In genomic region chr16:30838876-30839471, GRCh38 we compare ENCODE assay signal across 25 cellular contexts. TPM values are rescaled to one million over a fixed set of nuclear protein-coding genes. Genes with fewer than 3 reads are reported as not detected.
DNase-seq lines count a peak whose midpoint lies in the region; ATAC-seq, FAIRE-seq and TF ChIP-seq lines count a peak whose summit lies in the region.
"Had no signal": no experiment of that assay in that cellular context is flagged by ENCODE, and none has a peak within 500 bp of the region (broad histone marks: within the 10 kb centered on the region; RNA-seq: fewer than 3 reads in every experiment).

No MANE protein-coding gene starts in this region.

- ATAC-seq in A549 = peak; percentile 87 to 88; a peak in 5 of 6 replicates
- peak; percentile 47 for ATAC-seq in mucosa of descending colon
- no peak for ATAC-seq in GM18867 (IDR thresholded peaks at IDR 0.05; ENCODE audit: unreplicated experiment)
- no peak for ATAC-seq in GM18505 (IDR thresholded peaks at IDR 0.05; ENCODE audit: unreplicated experiment)
- ATAC-seq: activated CD8-positive, alpha-beta T cell treated with anti-CD3 and anti-CD28 coated beads, Interleukin-2, amount 10 ng/mL, durations not matched to agents 7 days and 5 days; activated T-cell treated with anti-CD3 and anti-CD28 coated beads, Interleukin-2, amount 50 U/mL, for 4 hours; gastrocnemius medialis had no signal

- CTCF ChIA-PET in A549 (lab: Yijun Ruan, JAX) = interaction anchor here (0.7 to 1.5 kb wide), 9 partner anchors 9 to 303 kb away, joined by 3 to 7 read pairs (median 4); no protein-coding TSS in a partner anchor

- H3K27ac ChIP-seq in A549 (no peak overlapping the region), endodermal cell (ENCODE audit: low read depth, low read length) (no peak overlapping the region)
- H3K27ac ChIP-seq: ascending aorta, gastrocnemius medialis, SJCRH30 had no signal

- peaks cover 19% of the 10 kb centered on the region for H3K9me3 Mint-ChIP-seq in endodermal cell
- H3K9me3 Mint-ChIP-seq: activated B cell treated with CpG ODN at 0.5 μM for 24 hours; activated naive CD4-positive, alpha-beta T cell treated with anti-CD3 and anti-CD28 coated beads, Interleukin-2, amount 10 ng/mL, durations not matched to agents 7 days and 5 days; activated T-cell treated with anti-CD3 and anti-CD28 coated beads, Interleukin-2, amount 50 U/mL, for 4 hours; CD4-positive, alpha-beta memory T cell had no signal

- H3K27me3 Mint-ChIP-seq in endodermal cell (ENCODE audit: insufficient read depth) = peaks cover 3% of the 10 kb centered on the region
- H3K27me3 Mint-ChIP-seq: activated B cell treated with CpG ODN at 0.5 μM for 24 hours; CD4-positive, alpha-beta memory T cell had no signal

- no peak for TF ChIP-seq CTCF in A549 (IDR thresholded peaks at IDR 0.05)
- TF ChIP-seq CTCF in endodermal cell (conservative IDR thresholded peaks at IDR 0.05) = peak; percentile 63
- no peak for TF ChIP-seq CTCF in mucosa of descending colon (IDR thresholded peaks at IDR 0.05)
- TF ChIP-seq CTCF in lower leg skin (IDR thresholded peaks at IDR 0.05) = no peak

- DNase-seq in A549 (ENCODE audit: low read depth in 1 of 2, low spot score in 1 of 2) (no peak), NAMALWA (ENCODE audit: low spot score) (peak; percentile 28), endodermal cell (peak; percentile 50), mucosa of descending colon (no peak), lower leg skin (ENCODE audit: low spot score in 2 of 2) (no peak), NOMO-1 treated with DMSO at 0.1 percent for 48 hours (lab: John Stamatoyannopoulos, UW; ENCODE audit: unreplicated experiment) (no peak)
- DNase-seq: activated B cell treated with CpG ODN at 0.5 μM for 24 hours; activated CD8-positive, alpha-beta T cell treated with anti-CD3 and anti-CD28 coated beads, Interleukin-2, amount 10 ng/mL, durations not matched to agents 7 days and 5 days; activated naive CD4-positive, alpha-beta T cell treated with anti-CD3 and anti-CD28 coated beads, Interleukin-2, amount 10 ng/mL, durations not matched to agents 7 days and 5 days; activated T-cell treated with anti-CD3 and anti-CD28 coated beads, Interleukin-2, amount 50 U/mL, for 4 hours; CD4-positive, alpha-beta memory T cell; DND-41; gastrocnemius medialis; midbrain; NCI-H1417 treated with DMSO at 0.1 percent for 48 hours; NCI-H2171 treated with DMSO at 0.1 percent for 48 hours; NCI-H748 treated with DMSO at 0.1 percent for 48 hours; OCI-M1; SJCRH30; stimulated activated CD4-positive, alpha-beta T cell treated with anti-CD3 and anti-CD28 coated beads, Interleukin-12 subunit alpha, Interleukin-12 subunit beta, amount 100 ng/mL, for 4 hours; T-helper 2 cell had no signal

- no peak for TF ChIP-seq RAD21 in A549 (conservative IDR thresholded peaks at IDR 0.05 in 1 of 2, IDR thresholded peaks at IDR 0.05 in 1 of 2)

- POLR2A ChIA-PET in A549 (lab: Yijun Ruan, JAX) = interaction anchor here (1.7 kb wide), 1 partner anchor 36 kb away, joined by 4 read pairs; no protein-coding TSS in a partner anchor

- H3K36me3 ChIP-seq in endodermal cell (ENCODE audit: control insufficient read depth, insufficient read depth, low read length) = peaks cover 2% of the 10 kb centered on the region
- H3K36me3 ChIP-seq in mucosa of descending colon (ENCODE audit: low read depth) = no peaks in the 10 kb centered on the region
- H3K36me3 ChIP-seq: gastrocnemius medialis, SJCRH30 had no signal

- peak overlapping the region; percentile 22 for H3K9ac ChIP-seq in endodermal cell (ENCODE audit: extremely low read depth, low read length, poor library complexity, severe bottlenecking)

- H3K4me3 ChIP-seq in A549 (no peak overlapping the region), endodermal cell (ENCODE audit: low read length) (peak overlapping the region; percentile 41), mucosa of descending colon (no peak overlapping the region), lower leg skin (ENCODE audit: low read depth, poor library complexity, severe bottlenecking) (no peak overlapping the region)
- H3K4me3 ChIP-seq: ascending aorta, gastrocnemius medialis, SJCRH30 had no signal

- peak overlapping the region; percentile 44; the same call in 1 of the 3 replicates for H3K4me2 ChIP-seq in A549

- no peak for TF ChIP-seq EP300 in A549 (IDR thresholded peaks at IDR 0.05)

- H3K4me1 ChIP-seq in A549 = peaks cover 11% of the 10 kb centered on the region; the same call in 2 of the 3 replicates
- peaks cover 19% of the 10 kb centered on the region for H3K4me1 ChIP-seq in endodermal cell (ENCODE audit: control insufficient read depth, insufficient read depth, low read length)
- peaks cover 22% of the 10 kb centered on the region for H3K4me1 ChIP-seq in mucosa of descending colon (ENCODE audit: low read depth)
- H3K4me1 ChIP-seq: ascending aorta, gastrocnemius medialis, SJCRH30 had no signal

- intact Hi-C loops in mucosa of descending colon (cut with DNase I, micrococcal nuclease) = loop anchor here in 1 of 2 donors (5.0 kb wide), 1 partner anchor 73 kb away; no protein-coding TSS in a partner anchor
- intact Hi-C loops in lower leg skin (cut with DNase I; ENCODE audit: low total_unique reads) = no loop called here

- H3K27ac Mint-ChIP-seq in endodermal cell = peak overlapping the region; percentile 80
- H3K27ac Mint-ChIP-seq: activated B cell treated with CpG ODN at 0.5 μM for 24 hours; activated CD8-positive, alpha-beta T cell treated with anti-CD3 and anti-CD28 coated beads, Interleukin-2, amount 10 ng/mL, durations not matched to agents 7 days and 5 days; activated naive CD4-positive, alpha-beta T cell treated with anti-CD3 and anti-CD28 coated beads, Interleukin-2, amount 10 ng/mL, durations not matched to agents 7 days and 5 days; CD4-positive, alpha-beta memory T cell had no signal

- peaks cover 4% of the 10 kb centered on the region for H3K36me3 Mint-ChIP-seq in endodermal cell (ENCODE audit: low read depth)
- H3K36me3 Mint-ChIP-seq: activated naive CD4-positive, alpha-beta T cell treated with anti-CD3 and anti-CD28 coated beads, Interleukin-2, amount 10 ng/mL, durations not matched to agents 7 days and 5 days; CD4-positive, alpha-beta memory T cell had no signal

- H3K4me1 Mint-ChIP-seq in endodermal cell = peaks cover 32% of the 10 kb centered on the region
- H3K4me1 Mint-ChIP-seq: activated B cell treated with CpG ODN at 0.5 μM for 24 hours; activated naive CD4-positive, alpha-beta T cell treated with anti-CD3 and anti-CD28 coated beads, Interleukin-2, amount 10 ng/mL, durations not matched to agents 7 days and 5 days; CD4-positive, alpha-beta memory T cell had no signal

- TF ChIP-seq POLR2A in A549 (IDR thresholded peaks at IDR 0.05; ENCODE audit: low read length) (no peak), lower leg skin (IDR thresholded peaks at IDR 0.05) (no peak), GM18505 (IDR thresholded peaks at IDR 0.05; ENCODE audit: borderline replicate concordance, extremely low read depth, insufficient read depth, insufficient read length) (no peak)

- no peaks in the 10 kb centered on the region for H3K27me3 ChIP-seq in endodermal cell (ENCODE audit: control insufficient read depth, insufficient read depth, low read length, poor library complexity, severe bottlenecking)
- H3K27me3 ChIP-seq: ascending aorta, gastrocnemius medialis, SJCRH30 had no signal

- FAIRE-seq in A549 (lab: Jason Lieb, UNC) = no peak
- FAIRE-seq: endothelial cell of umbilical vein had no signal

- WGBS in A549 (ENCODE audit: missing lambda C conversion rate) = 69% methylated on average over 3 of the region's 3 CpGs
- WGBS in endodermal cell (ENCODE audit: insufficient coverage in 1 of 2, insufficient read length in 1 of 2), 2 experiments = 78 to 81% methylated on average over 2 to 3 of the region's 3 CpGs
- WGBS in lower leg skin, 2 donors = 81 to 85% methylated on average over 3 of the region's 3 CpGs

- H3K4me3 Mint-ChIP-seq in endodermal cell = peak overlapping the region; percentile 18
- H3K4me3 Mint-ChIP-seq: activated B cell treated with CpG ODN at 0.5 μM for 24 hours; activated CD8-positive, alpha-beta T cell treated with anti-CD3 and anti-CD28 coated beads, Interleukin-2, amount 10 ng/mL, durations not matched to agents 7 days and 5 days; activated naive CD4-positive, alpha-beta T cell treated with anti-CD3 and anti-CD28 coated beads, Interleukin-2, amount 10 ng/mL, durations not matched to agents 7 days and 5 days; activated T-cell treated with anti-CD3 and anti-CD28 coated beads, Interleukin-2, amount 50 U/mL, for 4 hours; CD4-positive, alpha-beta memory T cell had no signal

- H3K9me3 ChIP-seq in A549 (no peaks in the 10 kb centered on the region), endodermal cell (ENCODE audit: control insufficient read depth, low read length) (peaks cover 5% of the 10 kb centered on the region), mucosa of descending colon (no peaks in the 10 kb centered on the region)
- H3K9me3 ChIP-seq: ascending aorta, gastrocnemius medialis, SJCRH30 had no signal

RNA-seq across cellular contexts. Expression of gene ZNF629, which starts 52.0 kb away (rescaled TPM):
- 5.9 and 7.5 TPM in 2 replicates for polyA plus RNA-seq in A549 (2011; rRNA removed)
- polyA plus RNA-seq in A549 (2012; cell fraction: cytosol; rRNA removed) = 4.3 and 6.3 TPM in 2 replicates
- 9.1 and 10.5 TPM in 2 replicates for polyA plus RNA-seq in A549 (2012; cell fraction: nucleus; rRNA removed)
- polyA plus RNA-seq in A549 (2017; fragmentation: RNase III; extraction: RNeasy Plus Mini Kit Qiagen cat#74134 plus additional on column Dnase treatment) = 12.3 to 13.7 TPM (median 13.6 TPM) in 3 replicates
- polyA minus RNA-seq in A549 (2011; rRNA and poly(A)+ RNA removed) = 10.0 and 10.1 TPM in 2 replicates
- 10 to 100 TPM; 31.8 to 33.3 TPM for total RNA-seq in endodermal cell
- polyA plus RNA-seq in endodermal cell (2013, experiment 1 of 2) = 24.3 TPM
- polyA plus RNA-seq in endodermal cell (2013, experiment 2 of 2) = 24.7 TPM
- 10 to 100 TPM; 13.4 to 14.9 (median 14.6) TPM for total RNA-seq in mucosa of descending colon
- total RNA-seq in lower leg skin = 10 to 100 TPM; 10.9 to 18.1 (median 16.0) TPM

RNA-seq across cellular contexts. Expression of gene BCL7C, which starts 54.9 kb away (rescaled TPM):
- 9.5 and 10.8 TPM in 2 replicates for polyA plus RNA-seq in A549 (2011; rRNA removed)
- polyA plus RNA-seq in A549 (2012; cell fraction: cytosol; rRNA removed) = 23.9 and 29.3 TPM in 2 replicates
- 13.5 and 14.3 TPM in 2 replicates for polyA plus RNA-seq in A549 (2012; cell fraction: nucleus; rRNA removed)
- 12.9 to 13.9 TPM (median 13.6 TPM) in 3 replicates for polyA plus RNA-seq in A549 (2017; fragmentation: RNase III; extraction: RNeasy Plus Mini Kit Qiagen cat#74134 plus additional on column Dnase treatment)
- polyA minus RNA-seq in A549 (2011; rRNA and poly(A)+ RNA removed) = 2.3 and 3.6 TPM in 2 replicates
- total RNA-seq in endodermal cell = 10 to 100 TPM; 64.7 to 67.6 TPM
- polyA plus RNA-seq in endodermal cell (2013, experiment 1 of 2) = 39.4 TPM
- polyA plus RNA-seq in endodermal cell (2013, experiment 2 of 2) = 41.9 TPM
- 10 to 100 TPM; 20.8 to 30.6 (median 25.3) TPM for total RNA-seq in mucosa of descending colon
- 10 to 100 TPM; 43.1 to 79.1 (median 63.0) TPM for total RNA-seq in lower leg skin

RNA-seq across cellular contexts. Expression of gene CTF1, which starts 57.4 kb away (rescaled TPM):
- polyA plus RNA-seq in A549 (2011; rRNA removed) (0.13 and 0.44 TPM in 2 replicates), A549 (2017; fragmentation: RNase III; extraction: RNeasy Plus Mini Kit Qiagen cat#74134 plus additional on column Dnase treatment) (0.16 to 0.30 TPM (median 0.23 TPM) in 3 replicates)
- polyA plus RNA-seq in A549 (2012; cell fraction: cytosol; rRNA removed) = 0.34 and 0.52 TPM in 2 replicates
- polyA plus RNA-seq in A549 (2012; cell fraction: nucleus; rRNA removed) = 0.23 and 0.54 TPM in 2 replicates
- polyA minus RNA-seq in A549 (2011; rRNA and poly(A)+ RNA removed) = 0.17 and 0.63 TPM in 2 replicates
- total RNA-seq in endodermal cell (1 to 10 TPM; 3.1 to 3.3 TPM), mucosa of descending colon (1 to 10 TPM; 1.1 to 7.6 (median 1.5) TPM), lower leg skin (1 to 10 TPM in 2 of 4 donors, under 1 TPM in 1, not detected in 1; 0.80 to 3.0 (median 2.5) TPM)
- polyA plus RNA-seq in endodermal cell (2013, experiment 1 of 2) = 3.8 TPM
- 2.8 TPM for polyA plus RNA-seq in endodermal cell (2013, experiment 2 of 2)
- polyA plus RNA-seq: CD4-positive, alpha-beta memory T cell had no signal

Comparison
In these comparisons a context has a peak if more than half of its experiments do, and no peak if none do; other contexts are left out.
1. ATAC-seq: peak in A549 (2 of 2) and mucosa of descending colon (single experiment); none in GM18867 (single experiment) and GM18505 (single experiment).
2. DNase-seq: peak in NAMALWA (single experiment) and endodermal cell (single experiment); none in A549 (0 of 2), mucosa of descending colon (0 of 3), lower leg skin (0 of 2) and NOMO-1 treated with DMSO at 0.1 percent for 48 hours (single experiment).